21 cellular contexts compared by ENCODE assay signal in genomic region chr2:37295469-37296073, GRCh38. TPM values are rescaled to one million over a fixed set of nuclear protein-coding genes. Genes with fewer than 3 reads are reported as not detected.
"Had no signal": no experiment of that assay in that cellular context is flagged by ENCODE, and none has a peak within 500 bp of the region (broad histone marks: within the 10 kb centered on the region; RNA-seq: fewer than 3 reads in every experiment).

No MANE protein-coding gene starts in this region.

- ATAC-seq: activated CD8-positive, alpha-beta memory T cell treated with anti-CD3 and anti-CD28 coated beads, Interleukin-2, amount 10 ng/mL, durations not matched to agents 7 days and 5 days; effector memory CD8-positive, alpha-beta T cell; left ventricle myocardium superior; stimulated activated naive CD8-positive, alpha-beta T cell treated with anti-CD3 and anti-CD28 coated beads, Interleukin-15, Interleukin-2, amounts not matched to agents 100 U/mL and 50 U/mL, for 24 hours had no signal

- H3K9me3 ChIP-seq: tibial artery had no signal

- H3K27ac ChIP-seq: cardiac muscle cell, tibial artery had no signal

- FAIRE-seq: urothelium cell line had no signal

- H3K4me1 Mint-ChIP-seq: activated CD4-positive, alpha-beta memory T cell treated with anti-CD3 and anti-CD28 coated beads, Interleukin-2, amount 10 ng/mL, durations not matched to agents 7 days and 5 days; activated CD8-positive, alpha-beta memory T cell treated with anti-CD3 and anti-CD28 coated beads, Interleukin-2, amount 10 ng/mL, durations not matched to agents 7 days and 5 days had no signal

- H3K27me3 Mint-ChIP-seq: activated CD4-positive, alpha-beta memory T cell treated with anti-CD3 and anti-CD28 coated beads, Interleukin-2, amount 10 ng/mL, durations not matched to agents 7 days and 5 days; activated CD8-positive, alpha-beta memory T cell treated with anti-CD3 and anti-CD28 coated beads, Interleukin-2, amount 10 ng/mL, durations not matched to agents 7 days and 5 days; activated naive CD8-positive, alpha-beta T cell treated with anti-CD3 and anti-CD28 coated beads, Interleukin-2, amount 10 ng/mL, durations not matched to agents 7 days and 5 days; effector memory CD8-positive, alpha-beta T cell; progenitor cell of endocrine pancreas had no signal

- H3K27ac Mint-ChIP-seq: activated CD4-positive, alpha-beta memory T cell treated with anti-CD3 and anti-CD28 coated beads, Interleukin-2, amount 10 ng/mL, durations not matched to agents 7 days and 5 days; activated CD8-positive, alpha-beta memory T cell treated with anti-CD3 and anti-CD28 coated beads, Interleukin-2, amount 10 ng/mL, durations not matched to agents 7 days and 5 days; activated naive CD8-positive, alpha-beta T cell treated with anti-CD3 and anti-CD28 coated beads, Interleukin-2, amount 10 ng/mL, durations not matched to agents 7 days and 5 days; effector memory CD8-positive, alpha-beta T cell; progenitor cell of endocrine pancreas had no signal

- H3K27me3 ChIP-seq: cardiac muscle cell, tibial artery had no signal

- DNase-seq: activated CD4-positive, alpha-beta memory T cell treated with anti-CD3 and anti-CD28 coated beads, Interleukin-2, amount 10 ng/mL, durations not matched to agents 7 days and 5 days; activated CD4-positive, alpha-beta T cell treated with anti-CD3 and anti-CD28 coated beads for 48 hours; activated CD4-positive, CD25-positive, alpha-beta regulatory T cell; activated CD8-positive, alpha-beta memory T cell treated with anti-CD3 and anti-CD28 coated beads, Interleukin-2, amount 10 ng/mL, durations not matched to agents 7 days and 5 days; activated naive CD8-positive, alpha-beta T cell treated with anti-CD3 and anti-CD28 coated beads, Interleukin-2, amount 10 ng/mL, durations not matched to agents 7 days and 5 days; amygdala; effector memory CD8-positive, alpha-beta T cell; immature natural killer cell; kidney glomerular epithelial cell; left ventricle myocardium superior; mesendoderm; occipital lobe; stimulated activated CD4-positive, alpha-beta T cell treated with anti-CD3 and anti-CD28 coated beads, Interleukin-12 subunit alpha, Interleukin-12 subunit beta, amount 100 ng/mL, for 4 hours; stimulated activated CD4-positive, alpha-beta T cell treated with anti-CD3 and anti-CD28 coated beads, Interleukin-1b, Interleukin-23, amount 100 ng/mL, for 48 hours; stimulated activated CD8-positive, alpha-beta memory T cell treated with anti-CD3 and anti-CD28 coated beads, Interleukin-4, amount 100 ng/mL, for 48 hours; stimulated activated naive CD8-positive, alpha-beta T cell treated with anti-CD3 and anti-CD28 coated beads, Interleukin-15, Interleukin-2, amounts not matched to agents 100 U/mL and 50 U/mL, for 24 hours; substantia nigra; tibial artery had no signal

- H3K4me3 ChIP-seq: cardiac muscle cell, tibial artery had no signal

- H3K4me3 Mint-ChIP-seq: activated CD4-positive, alpha-beta memory T cell treated with anti-CD3 and anti-CD28 coated beads, Interleukin-2, amount 10 ng/mL, durations not matched to agents 7 days and 5 days; activated CD8-positive, alpha-beta memory T cell treated with anti-CD3 and anti-CD28 coated beads, Interleukin-2, amount 10 ng/mL, durations not matched to agents 7 days and 5 days; activated naive CD8-positive, alpha-beta T cell treated with anti-CD3 and anti-CD28 coated beads, Interleukin-2, amount 10 ng/mL, durations not matched to agents 7 days and 5 days; effector memory CD8-positive, alpha-beta T cell; immature natural killer cell had no signal

- H3K9me3 Mint-ChIP-seq: activated CD4-positive, alpha-beta memory T cell treated with anti-CD3 and anti-CD28 coated beads, Interleukin-2, amount 10 ng/mL, durations not matched to agents 7 days and 5 days; activated naive CD8-positive, alpha-beta T cell treated with anti-CD3 and anti-CD28 coated beads, Interleukin-2, amount 10 ng/mL, durations not matched to agents 7 days and 5 days; effector memory CD8-positive, alpha-beta T cell; immature natural killer cell had no signal

RNA-seq across cellular contexts. Expression of gene QPCT, which starts 48.9 kb away (rescaled TPM):
- total RNA-seq: activated CD4-positive, alpha-beta memory T cell treated with anti-CD3 and anti-CD28 coated beads, Interleukin-2, amount 10 ng/mL, durations not matched to agents 7 days and 5 days had no signal
- polyA plus RNA-seq: cardiac muscle cell had no signal
